ENCODE assay signal across 19 cellular contexts in the genomic region with DNA sequence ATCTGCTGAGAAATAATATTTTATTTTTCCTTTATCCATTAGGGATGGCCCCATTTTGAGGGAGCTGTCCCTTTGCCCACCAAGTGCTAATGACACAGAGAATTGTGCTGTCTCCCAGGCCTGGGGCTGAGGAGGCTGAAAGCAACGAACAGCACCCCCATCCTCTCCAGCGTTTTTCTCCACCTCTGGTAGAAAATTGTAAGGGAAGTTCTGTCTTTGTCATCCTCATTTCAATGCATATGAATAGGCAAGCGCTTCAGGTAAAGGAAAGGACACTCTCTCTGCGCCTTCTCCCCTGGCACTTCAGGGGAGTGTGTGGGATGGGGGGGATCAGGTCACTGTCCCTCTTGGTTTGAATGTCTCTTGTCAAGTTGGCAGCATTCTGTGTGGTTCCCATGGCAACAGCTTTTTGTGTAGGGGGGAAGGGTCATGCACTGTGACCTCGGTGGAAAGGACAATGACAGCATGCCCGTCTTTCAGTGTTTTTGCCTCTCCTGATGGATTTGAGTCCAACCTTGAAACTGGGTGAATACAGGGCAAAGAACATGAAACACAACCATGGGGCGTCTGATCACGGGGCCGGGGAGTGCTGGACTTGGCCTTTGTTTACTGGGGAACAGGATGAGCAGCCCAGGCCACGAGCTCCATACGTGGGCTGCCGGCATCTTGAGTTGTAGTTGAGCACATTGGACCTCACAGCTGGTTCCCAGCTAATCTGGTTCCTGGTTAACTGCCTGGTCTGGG.
"Had no signal": no experiment of that assay in that cellular context is flagged by ENCODE, and none has a peak within 500 bp of the region (broad histone marks: within the 10 kb centered on the region; RNA-seq: fewer than 3 reads in every experiment).

No MANE protein-coding gene starts in this region.

- H3K4me3 ChIP-seq: coronary artery, heart right ventricle, left ventricle myocardium inferior, transverse colon had no signal

- H3K9me3 Mint-ChIP-seq: activated naive CD4-positive, alpha-beta T cell treated with anti-CD3 and anti-CD28 coated beads, Interleukin-2, amount 10 ng/mL, durations not matched to agents 7 days and 5 days had no signal

- H3K36me3 ChIP-seq: heart right ventricle, left ventricle myocardium inferior, transverse colon had no signal

- H3K9me3 ChIP-seq: heart right ventricle, transverse colon had no signal

- H3K27ac ChIP-seq: coronary artery, epithelial cell of prostate, heart right ventricle, left ventricle myocardium inferior, parathyroid adenoma, transverse colon had no signal

- H3K27ac Mint-ChIP-seq: activated CD4-positive, alpha-beta memory T cell treated with anti-CD3 and anti-CD28 coated beads, Interleukin-2, amount 10 ng/mL, durations not matched to agents 7 days and 5 days; activated CD4-positive, alpha-beta T cell treated with anti-CD3 and anti-CD28 coated beads, Interleukin-2, amount 10 ng/mL, durations not matched to agents 24 days and 14 days; activated naive CD4-positive, alpha-beta T cell treated with anti-CD3 and anti-CD28 coated beads, Interleukin-2, amount 10 ng/mL, durations not matched to agents 7 days and 5 days; activated naive CD8-positive, alpha-beta T cell treated with anti-CD3 and anti-CD28 coated beads, Interleukin-2, amount 50 U/mL, for 24 hours; mesothelial cell of epicardium; naive thymus-derived CD8-positive, alpha-beta T cell had no signal

- H3K4me1 Mint-ChIP-seq: activated CD4-positive, alpha-beta T cell treated with anti-CD3 and anti-CD28 coated beads, Interleukin-2, amount 10 ng/mL, durations not matched to agents 24 days and 14 days had no signal

- H3K4me1 ChIP-seq: heart right ventricle, left ventricle myocardium inferior, parathyroid adenoma, transverse colon had no signal

- FAIRE-seq: urothelium cell line had no signal

- H2AFZ ChIP-seq: parathyroid adenoma had no signal

- H3K79me2 ChIP-seq: parathyroid adenoma had no signal

- DNase-seq: activated CD4-positive, alpha-beta memory T cell treated with anti-CD3 and anti-CD28 coated beads, Interleukin-2, amount 10 ng/mL, durations not matched to agents 7 days and 5 days; activated CD4-positive, alpha-beta T cell treated with anti-CD3 and anti-CD28 coated beads, Interleukin-2, amount 10 ng/mL, durations not matched to agents 24 days and 14 days; activated effector memory CD4-positive, alpha-beta T cell treated with anti-CD3 and anti-CD28 coated beads, Interleukin-2, amount 50 U/mL, for 16 hours; activated naive CD4-positive, alpha-beta T cell treated with anti-CD3 and anti-CD28 coated beads, Interleukin-2, amount 10 ng/mL, durations not matched to agents 7 days and 5 days; activated naive CD8-positive, alpha-beta T cell treated with anti-CD3 and anti-CD28 coated beads, Interleukin-2, amount 50 U/mL, for 24 hours; cerebellar nuclear complex; heart right ventricle; left ventricle myocardium inferior; naive thymus-derived CD8-positive, alpha-beta T cell; nucleus accumbens; right cardiac atrium; stimulated activated CD4-positive, alpha-beta T cell treated with anti-CD3 and anti-CD28 coated beads, Interleukin-12 subunit alpha, Interleukin-12 subunit beta, amount 100 ng/mL, for 4 hours; stimulated activated naive CD8-positive, alpha-beta T cell treated with anti-CD3 and anti-CD28 coated beads, Interleukin-15, amount 100 ng/mL, for 72 hours; transverse colon had no signal

- H3K4me3 Mint-ChIP-seq: activated CD4-positive, alpha-beta memory T cell treated with anti-CD3 and anti-CD28 coated beads, Interleukin-2, amount 10 ng/mL, durations not matched to agents 7 days and 5 days; activated CD4-positive, alpha-beta T cell treated with anti-CD3 and anti-CD28 coated beads, Interleukin-2, amount 10 ng/mL, durations not matched to agents 24 days and 14 days; activated naive CD4-positive, alpha-beta T cell treated with anti-CD3 and anti-CD28 coated beads, Interleukin-2, amount 10 ng/mL, durations not matched to agents 7 days and 5 days; activated naive CD8-positive, alpha-beta T cell treated with anti-CD3 and anti-CD28 coated beads, Interleukin-2, amount 50 U/mL, for 24 hours; mesothelial cell of epicardium; naive thymus-derived CD8-positive, alpha-beta T cell; stimulated activated naive CD8-positive, alpha-beta T cell treated with anti-CD3 and anti-CD28 coated beads, Interleukin-15, amount 100 ng/mL, for 72 hours had no signal

- H3K36me3 Mint-ChIP-seq: activated naive CD4-positive, alpha-beta T cell treated with anti-CD3 and anti-CD28 coated beads, Interleukin-2, amount 10 ng/mL, durations not matched to agents 7 days and 5 days; mesothelial cell of epicardium had no signal

- H3K9ac ChIP-seq: parathyroid adenoma had no signal
